9 cellular contexts compared by ENCODE assay signal in the genomic region with DNA sequence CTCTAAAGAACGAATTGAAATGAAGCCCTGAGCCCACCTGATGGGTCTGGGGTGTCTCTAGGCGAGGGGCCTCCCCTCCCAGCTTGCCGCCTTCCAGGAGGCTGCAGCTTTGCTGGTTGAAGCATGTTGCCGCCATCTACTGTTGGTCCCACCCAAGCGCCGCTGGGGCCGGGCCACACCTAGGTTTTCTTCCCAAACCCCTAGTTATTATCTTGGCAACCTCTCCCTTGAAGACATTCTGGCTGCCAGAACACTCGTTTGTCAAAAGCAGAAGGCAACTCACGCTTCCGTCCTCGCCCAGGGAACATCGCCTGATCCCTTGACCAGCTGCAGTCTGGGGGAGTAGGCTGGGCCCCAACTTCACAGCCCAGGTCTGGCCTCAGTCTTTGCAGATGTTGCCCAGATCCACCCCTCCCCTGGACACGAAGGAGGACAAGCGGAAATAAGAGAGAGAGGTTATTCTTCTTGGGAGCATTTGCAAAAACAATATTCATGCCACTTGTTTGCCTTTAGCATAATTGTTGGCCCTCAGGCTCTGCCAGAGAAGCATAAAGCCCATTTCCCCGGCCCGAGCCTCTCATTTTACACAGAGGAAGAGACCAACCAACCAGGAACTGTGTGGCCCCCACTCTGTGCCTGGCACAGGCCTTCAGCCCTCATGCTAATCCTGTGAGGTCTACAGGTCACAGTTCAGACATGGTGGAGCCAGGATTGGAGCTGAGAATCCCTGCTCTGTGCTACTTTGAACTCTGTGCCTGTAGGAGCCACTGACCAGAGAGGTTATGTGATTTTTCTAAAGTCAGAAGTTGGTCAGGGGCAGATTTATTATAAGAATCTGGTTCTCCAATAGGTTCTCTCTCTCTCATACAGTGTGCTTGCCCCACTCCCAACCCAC. TPM values are rescaled to one million over a fixed set of nuclear protein-coding genes. Genes with fewer than 3 reads are reported as not detected.
DNase-seq lines count a peak whose midpoint lies in the region; ATAC-seq, FAIRE-seq and TF ChIP-seq lines count a peak whose summit lies in the region.
"Had no signal": no experiment of that assay in that cellular context is flagged by ENCODE, and none has a peak within 500 bp of the region (broad histone marks: within the 10 kb centered on the region; RNA-seq: fewer than 3 reads in every experiment).

No MANE protein-coding gene starts in this region.

- no peak for ATAC-seq in activated CD8-positive, alpha-beta T cell treated with anti-CD3 and anti-CD28 coated beads for 36 hours
- ATAC-seq in activated CD8-positive, alpha-beta T cell treated with anti-CD3 and anti-CD28 coated beads, Interleukin-2, amount 10 ng/mL, durations not matched to agents 7 days and 5 days, result no peak
- ATAC-seq in K562 (peak; percentile 67), HepG2 (peak; percentile 60; the same call in 2 of the 3 replicates), HG03097 (IDR thresholded peaks at IDR 0.05; ENCODE audit: low FRiP score, unreplicated experiment) (no peak), HG02623 (IDR thresholded peaks at IDR 0.05; ENCODE audit: unreplicated experiment) (no peak)

- H3K36me3 Mint-ChIP-seq in activated CD8-positive, alpha-beta T cell treated with anti-CD3 and anti-CD28 coated beads for 36 hours (ENCODE audit: low read depth), result no peaks in the 10 kb centered on the region
- no peaks in the 10 kb centered on the region for H3K36me3 Mint-ChIP-seq in activated CD8-positive, alpha-beta T cell treated with anti-CD3 and anti-CD28 coated beads, Interleukin-2, amount 10 ng/mL, durations not matched to agents 7 days and 5 days (ENCODE audit: low read depth)

- no peaks in the 10 kb centered on the region for H4K20me1 ChIP-seq in K562 (replicated peaks; ENCODE audit: control insufficient read depth, insufficient read depth, low read length)
- no peaks in the 10 kb centered on the region for H4K20me1 ChIP-seq in HepG2 (ENCODE audit: insufficient read depth, low read length)

- H3K27me3 Mint-ChIP-seq in activated CD8-positive, alpha-beta T cell treated with anti-CD3 and anti-CD28 coated beads for 36 hours, result peaks cover 6% of the 10 kb centered on the region
- H3K27me3 Mint-ChIP-seq in activated CD8-positive, alpha-beta T cell treated with anti-CD3 and anti-CD28 coated beads, Interleukin-2, amount 10 ng/mL, durations not matched to agents 7 days and 5 days (ENCODE audit: low read depth), result peaks cover 30% of the 10 kb centered on the region

- intact Hi-C loops in activated CD8-positive, alpha-beta T cell treated with anti-CD3 and anti-CD28 coated beads for 36 hours (cut with micrococcal nuclease), result loop anchor here (5.0 kb wide), 1 partner anchor 36 kb away; no protein-coding TSS in a partner anchor
- intact Hi-C loops in K562 (cut with micrococcal nuclease) (no loop called here), HepG2 (cut with micrococcal nuclease; ENCODE audit: unreplicated experiment) (no loop called here)

- peak; percentile 14 to 48; a peak in 2 of 4 replicates for TF ChIP-seq RAD21 in K562 (CRISPR knock-in tag; conservative IDR thresholded peaks at IDR 0.05 in 1 of 2, IDR thresholded peaks at IDR 0.05 in 1 of 2)
- no peak for TF ChIP-seq RAD21 in HepG2 (CRISPR knock-in tag; IDR thresholded peaks at IDR 0.05)

- no peak for TF ChIP-seq EP300 in K562 (IDR thresholded peaks at IDR 0.05; ENCODE audit: low read length)
- TF ChIP-seq EP300 in HepG2 (IDR thresholded peaks at IDR 0.05; ENCODE audit: low read depth in 2 of 2, low read length in 2 of 2), result no peak
- no peak for TF ChIP-seq EP300 in HepG2 (CRISPR knock-in tag; IDR thresholded peaks at IDR 0.05; ENCODE audit: borderline replicate concordance)

- no peak overlapping the region for H3K4me2 ChIP-seq in K562 (ENCODE audit: insufficient read depth, low read length)
- H3K4me2 ChIP-seq in HepG2 (ENCODE audit: low read depth, low read length), result no peak overlapping the region

- POLR2A ChIA-PET in activated CD8-positive, alpha-beta T cell treated with anti-CD3 and anti-CD28 coated beads for 36 hours (lab: Charles Lee), result no interaction called here
- POLR2A ChIA-PET in activated CD8-positive, alpha-beta T cell treated with anti-CD3 and anti-CD28 coated beads, Interleukin-2, amount 10 ng/mL, durations not matched to agents 7 days and 5 days (lab: Charles Lee), result no interaction called here
- POLR2A ChIA-PET in K562 (lab: Yijun Ruan, JAX), result interaction anchor here (0.6 kb wide), 1 partner anchor 117 kb away, joined by 3 read pairs; no protein-coding TSS in a partner anchor
- POLR2A ChIA-PET in HepG2 (lab: Yijun Ruan, JAX), result no interaction called here

- H3K9me3 ChIP-seq in K562 (replicated peaks; ENCODE audit: control insufficient read depth, insufficient read depth, low read depth, low read length) (no peaks in the 10 kb centered on the region), HepG2 (ENCODE audit: low read length) (no peaks in the 10 kb centered on the region)

- TF ChIP-seq POLR2A in K562 (conservative IDR thresholded peaks at IDR 0.05), result no peak
- no peak for TF ChIP-seq POLR2A in HepG2 (IDR thresholded peaks at IDR 0.05; ENCODE audit: insufficient read depth in 1 of 2, low read depth in 2 of 2, low read length in 2 of 2)

- WGBS in K562 (ENCODE audit: insufficient coverage, low coverage, missing lambda C conversion rate), result 5% methylated on average over 16 of the region's 16 CpGs
- whole genome bisulfite sequencing in HepG2 (ENCODE audit: low lambda C conversion rate), result 21% methylated on average over 8 of the region's 16 CpGs

- CTCF ChIA-PET in activated CD8-positive, alpha-beta T cell treated with anti-CD3 and anti-CD28 coated beads for 36 hours (lab: Charles Lee), result interaction anchor here (1.0 to 3.7 kb wide), 4 partner anchors 8 to 287 kb away, joined by 3 to 32 read pairs (median 7); no protein-coding TSS in a partner anchor
- CTCF ChIA-PET in activated CD8-positive, alpha-beta T cell treated with anti-CD3 and anti-CD28 coated beads, Interleukin-2, amount 10 ng/mL, durations not matched to agents 7 days and 5 days (lab: Charles Lee), result interaction anchor here (1.6 to 3.6 kb wide), 3 partner anchors 9 to 104 kb away, joined by 4 to 17 read pairs (median 8); no protein-coding TSS in a partner anchor
- CTCF ChIA-PET in K562 (lab: Yijun Ruan, JAX; ENCODE audit: low intra/inter-chr PET ratio) (no interaction called here), HepG2 (lab: Yijun Ruan, JAX; ENCODE audit: low intra/inter-chr PET ratio, low total read pairs) (no interaction called here)

- H3K36me3 ChIP-seq in K562 (ENCODE audit: control insufficient read depth, insufficient read depth, low read length), result no peaks in the 10 kb centered on the region
- H3K36me3 ChIP-seq in HepG2 (replicated peaks in 1 of 2; ENCODE audit: control insufficient read depth in 1 of 2, insufficient read depth in 2 of 2, low read length in 2 of 2), result no peaks in the 10 kb centered on the region

- no peaks in the 10 kb centered on the region for H3K9me3 Mint-ChIP-seq in activated CD8-positive, alpha-beta T cell treated with anti-CD3 and anti-CD28 coated beads for 36 hours
- H3K9me3 Mint-ChIP-seq in activated CD8-positive, alpha-beta T cell treated with anti-CD3 and anti-CD28 coated beads, Interleukin-2, amount 10 ng/mL, durations not matched to agents 7 days and 5 days (ENCODE audit: insufficient read depth), result no peaks in the 10 kb centered on the region

- H3K27me3 ChIP-seq in K562 (ENCODE audit: control insufficient read depth in 2 of 2, insufficient read depth in 2 of 2, low read length in 2 of 2) (peaks cover 0 to 29% of the 10 kb centered on the region in 2 experiments; a peak in 4 of 5 replicates), HepG2 (ENCODE audit: control insufficient read depth in 1 of 2, insufficient read depth in 2 of 2, low read length in 2 of 2) (peaks cover 1 to 65% of the 10 kb centered on the region in 2 experiments; a peak in 4 of 5 replicates)

- H3K27ac Mint-ChIP-seq in activated CD8-positive, alpha-beta T cell treated with anti-CD3 and anti-CD28 coated beads for 36 hours, result no peak overlapping the region
- no peak overlapping the region for H3K27ac Mint-ChIP-seq in activated CD8-positive, alpha-beta T cell treated with anti-CD3 and anti-CD28 coated beads, Interleukin-2, amount 10 ng/mL, durations not matched to agents 7 days and 5 days

- BruUV-seq in K562 (replicated peaks; lab: Mats Ljungman, UMichigan) (no TSS peak), HepG2 (replicated peaks; lab: Mats Ljungman, UMichigan) (no TSS peak)

- H3K9ac ChIP-seq in K562 (ENCODE audit: insufficient read depth in 1 of 2, low read depth in 2 of 2, low read length in 2 of 2) (no peak overlapping the region), HepG2 (ENCODE audit: insufficient read depth, low read depth, low read length) (no peak overlapping the region)

- DNase-seq in activated CD8-positive, alpha-beta T cell treated with anti-CD3 and anti-CD28 coated beads for 36 hours, result peak; percentile 31
- no peak for DNase-seq in activated CD8-positive, alpha-beta T cell treated with anti-CD3 and anti-CD28 coated beads, Interleukin-2, amount 10 ng/mL, durations not matched to agents 7 days and 5 days
- peak in 2 of 4 experiments; percentile 8 to 13 for DNase-seq in K562 (ENCODE audit: extremely low read depth in 1 of 4, low spot score in 3 of 4)
- DNase-seq in HepG2 (ENCODE audit: low spot score), result no peak
- no peak for DNase-seq in urothelium cell line (ENCODE audit: low spot score)
- no peak for DNase-seq in NCI-H2029 treated with DMSO at 0.1 percent for 48 hours (lab: John Stamatoyannopoulos, UW)
- DNase-seq: effector CD8-positive, alpha-beta T cell had no signal

- no peak for TF ChIP-seq CTCF in activated CD8-positive, alpha-beta T cell treated with anti-CD3 and anti-CD28 coated beads for 36 hours (IDR thresholded peaks at IDR 0.05)
- TF ChIP-seq CTCF in K562 (IDR thresholded peaks at IDR 0.05 in 2 of 3, conservative IDR thresholded peaks at IDR 0.05 in 1 of 3; ENCODE audit: insufficient read depth in 2 of 3, low read depth in 1 of 3, low read length in 3 of 3) (peak; percentile 25 to 43 (median 39); a peak in 3 of 6 replicates), HepG2 (CRISPR knock-in tag; IDR thresholded peaks at IDR 0.05) (peak; percentile 32; the same call in 1 of the 2 replicates)

- H3K27ac ChIP-seq in K562 (ENCODE audit: extremely low read depth, low read depth, low read length) (no peak overlapping the region), HepG2 (ENCODE audit: extremely low read length, insufficient read depth, low read length) (no peak overlapping the region)

- no peaks in the 10 kb centered on the region for H3K9me1 ChIP-seq in K562 (ENCODE audit: control insufficient read depth, insufficient read depth, low read length)

- H3K4me1 Mint-ChIP-seq in activated CD8-positive, alpha-beta T cell treated with anti-CD3 and anti-CD28 coated beads for 36 hours (ENCODE audit: low read depth), result peaks cover 20% of the 10 kb centered on the region
- peaks cover 34% of the 10 kb centered on the region for H3K4me1 Mint-ChIP-seq in activated CD8-positive, alpha-beta T cell treated with anti-CD3 and anti-CD28 coated beads, Interleukin-2, amount 10 ng/mL, durations not matched to agents 7 days and 5 days (ENCODE audit: low read depth)

- H2AFZ ChIP-seq in K562 (ENCODE audit: low read depth, low read length) (no peak overlapping the region), HepG2 (ENCODE audit: low read length) (no peak overlapping the region)

- H3K4me3 ChIP-seq in K562 (no peak overlapping the region), HepG2 (replicated peaks in 1 of 3; ENCODE audit: insufficient read depth in 1 of 3, low read depth in 2 of 3, low read length in 3 of 3) (no peak overlapping the region)

- FAIRE-seq in K562 (lab: Jason Lieb, UNC) (no peak), HepG2 (lab: Jason Lieb, UNC) (no peak), urothelium cell line (lab: Jason Lieb, UNC) (peak; percentile 75)

- H3K4me3 Mint-ChIP-seq in activated CD8-positive, alpha-beta T cell treated with anti-CD3 and anti-CD28 coated beads for 36 hours, result no peak overlapping the region
- H3K4me3 Mint-ChIP-seq in activated CD8-positive, alpha-beta T cell treated with anti-CD3 and anti-CD28 coated beads, Interleukin-2, amount 10 ng/mL, durations not matched to agents 7 days and 5 days, result no peak overlapping the region

- in situ Hi-C loops in K562 (cut with MboI), result loop anchor here (5.0 to 25.0 kb wide), 2 partner anchors 106 to 191 kb away; partner anchors contain the start of gene HEBP1
- in situ Hi-C loops in HepG2 (cut with HindIII; ENCODE audit: extremely low pct_ligation_motif_present, low pct_unique_long_range_greater_than_20kb), result loop anchor here (25.0 kb wide), 1 partner anchor 416 kb away; the partner anchor contains the start of gene APOLD1

- no peaks in the 10 kb centered on the region; a peak in 1 of 5 replicates for H3K4me1 ChIP-seq in K562 (replicated peaks in 1 of 2; ENCODE audit: control insufficient read depth in 2 of 2, insufficient read depth in 2 of 2, low read length in 2 of 2)
- H3K4me1 ChIP-seq in HepG2 (ENCODE audit: insufficient read depth, low read length), result no peaks in the 10 kb centered on the region

- H3K79me2 ChIP-seq in K562 (ENCODE audit: control insufficient read depth, insufficient read depth, low read length) (no peaks in the 10 kb centered on the region), HepG2 (ENCODE audit: insufficient read depth, low read length) (no peaks in the 10 kb centered on the region)

RNA-seq across cellular contexts. Expression of gene EMP1, which starts 6.7 kb away (rescaled TPM):
- 1 to 10 TPM; 3.1 to 3.6 TPM for total RNA-seq in activated CD8-positive, alpha-beta T cell treated with anti-CD3 and anti-CD28 coated beads for 36 hours
- total RNA-seq in activated CD8-positive, alpha-beta T cell treated with anti-CD3 and anti-CD28 coated beads, Interleukin-2, amount 10 ng/mL, durations not matched to agents 7 days and 5 days, result 1 to 10 TPM; 4.4 to 7.6 TPM
- not detected in 2 replicates for total RNA-seq in K562 (2011; cell fraction: chromatin; rRNA removed; ENCODE audit: low replicate concordance)
- 0.17 TPM in 1 of 2 replicates, not detected in the other for total RNA-seq in K562 (2011; cell fraction: nucleolus; rRNA removed)
- not detected in 2 replicates for total RNA-seq in K562 (2011; cell fraction: nucleoplasm; rRNA removed)
- not detected in 2 replicates for total RNA-seq in K562 (2014; rRNA removed)
- total RNA-seq in K562 (2014; rRNA removed; fragmentation: Illumina TruSeq; extraction: Trizol), result not detected in 2 replicates
- not detected in 2 replicates for total RNA-seq in K562 (2015; rRNA removed; fragmentation: Illumina TruSeq; extraction: Trizol)
- 0.47 and 0.60 TPM in 2 replicates for total RNA-seq in K562 (2021)
- polyA plus RNA-seq in K562 (2011; rRNA removed), result 0.10 and 0.12 TPM in 2 replicates
- polyA plus RNA-seq in K562 (2011; cell fraction: cytosol; rRNA removed), result 0.18 TPM in 1 of 2 replicates, not detected in the other
- 0.20 and 0.31 TPM in 2 replicates for polyA plus RNA-seq in K562 (2011; cell fraction: nucleus; rRNA removed)
- polyA plus RNA-seq in K562 (2012), result 0.24 TPM in 1 of 2 replicates, not detected in the other
- polyA plus RNA-seq in K562 (2014; fragmentation: Illumina TruSeq; extraction: Trizol), result not detected in 2 replicates
- polyA plus RNA-seq in K562 (2014; fragmentation: Nextera tagmentation; extraction: Ambion mirVana), result not detected
- 0.03 TPM in 1 of 2 replicates, not detected in the other for polyA plus RNA-seq in K562 (2014; rRNA removed)
- polyA minus RNA-seq in K562 (2011; rRNA and poly(A)+ RNA removed), result 0.54 TPM in 1 of 2 replicates, not detected in the other
- not detected in 2 replicates for polyA minus RNA-seq in K562 (2011; cell fraction: cytosol; rRNA and poly(A)+ RNA removed)
- 0.11 and 0.27 TPM in 2 replicates for polyA minus RNA-seq in K562 (2011; cell fraction: nucleus; rRNA and poly(A)+ RNA removed)
- 0.13 TPM in 1 of 2 replicates, not detected in the other for total RNA-seq in HepG2 (2016; rRNA removed; fragmentation: Illumina TruSeq; extraction: Trizol)
- total RNA-seq in HepG2 (2016; cell fraction: cytosol; rRNA removed; fragmentation: Illumina TruSeq; extraction: Trizol; ENCODE audit: low read depth), result 0.71 TPM in 1 of 2 replicates, not detected in the other
- total RNA-seq in HepG2 (2016; cell fraction: insoluble cytoplasmic fraction; rRNA removed; fragmentation: Illumina TruSeq; extraction: Trizol), result 0.09 and 0.35 TPM in 2 replicates
- total RNA-seq in HepG2 (2016; cell fraction: membrane; rRNA removed; fragmentation: Illumina TruSeq; extraction: Trizol), result 0.03 TPM in 1 of 2 replicates, not detected in the other
- total RNA-seq in HepG2 (2016; cell fraction: nucleus; rRNA removed; fragmentation: Illumina TruSeq; extraction: Trizol), result 0.50 and 0.59 TPM in 2 replicates
- polyA plus RNA-seq in HepG2 (2011; rRNA removed), result 0.61 and 0.76 TPM in 2 replicates
- polyA plus RNA-seq in HepG2 (2011; cell fraction: cytosol; rRNA removed), result 0.09 and 0.10 TPM in 2 replicates
- polyA plus RNA-seq in HepG2 (2011; cell fraction: nucleus; rRNA removed), result 0.05 TPM in 1 of 2 replicates, not detected in the other
- polyA plus RNA-seq in HepG2 (2012), result 0.17 and 0.28 TPM in 2 replicates
- 0.01 TPM in 1 of 2 replicates, not detected in the other for polyA plus RNA-seq in HepG2 (2016; cell fraction: cytosol; fragmentation: Illumina TruSeq; extraction: Trizol; ENCODE audit: low read depth)
- polyA plus RNA-seq in HepG2 (2016; cell fraction: insoluble cytoplasmic fraction; fragmentation: Illumina TruSeq; extraction: Trizol; ENCODE audit: low read depth), result 0.05 TPM in 1 of 2 replicates, not detected in the other
- polyA plus RNA-seq in HepG2 (2016; cell fraction: membrane; fragmentation: Illumina TruSeq; extraction: Trizol; ENCODE audit: low read depth), result 0.28 TPM in 1 of 2 replicates, not detected in the other
- 0.10 TPM in 1 of 2 replicates, not detected in the other for polyA plus RNA-seq in HepG2 (2016; cell fraction: nucleus; fragmentation: Illumina TruSeq; extraction: Trizol; ENCODE audit: insufficient read depth, low read depth)
- 1.2 and 101 TPM in 2 replicates for polyA minus RNA-seq in HepG2 (2011; rRNA and poly(A)+ RNA removed; ENCODE audit: low replicate concordance)
- not detected in 2 replicates for polyA minus RNA-seq in HepG2 (2011; cell fraction: cytosol; rRNA and poly(A)+ RNA removed)
- 0.64 and 1.1 TPM in 2 replicates for polyA minus RNA-seq in HepG2 (2011; cell fraction: nucleus; rRNA and poly(A)+ RNA removed)

Comparison
In these comparisons a context has a peak if more than half of its experiments do, and no peak if none do; other contexts are left out.
1. ATAC-seq: peak in K562 (single experiment) and HepG2 (single experiment); none in activated CD8-positive, alpha-beta T cell treated with anti-CD3 and anti-CD28 coated beads for 36 hours (single experiment), activated CD8-positive, alpha-beta T cell treated with anti-CD3 and anti-CD28 coated beads, Interleukin-2, amount 10 ng/mL, durations not matched to agents 7 days and 5 days (single experiment), HG03097 (single experiment) and HG02623 (single experiment).
2. CTCF ChIA-PET loops: an anchor here in activated CD8-positive, alpha-beta T cell treated with anti-CD3 and anti-CD28 coated beads for 36 hours (1.0 to 3.7 kb wide) and activated CD8-positive, alpha-beta T cell treated with anti-CD3 and anti-CD28 coated beads, Interleukin-2, amount 10 ng/mL, durations not matched to agents 7 days and 5 days (1.6 to 3.6 kb wide); none called in K562 and HepG2.